In the genomic region with DNA sequence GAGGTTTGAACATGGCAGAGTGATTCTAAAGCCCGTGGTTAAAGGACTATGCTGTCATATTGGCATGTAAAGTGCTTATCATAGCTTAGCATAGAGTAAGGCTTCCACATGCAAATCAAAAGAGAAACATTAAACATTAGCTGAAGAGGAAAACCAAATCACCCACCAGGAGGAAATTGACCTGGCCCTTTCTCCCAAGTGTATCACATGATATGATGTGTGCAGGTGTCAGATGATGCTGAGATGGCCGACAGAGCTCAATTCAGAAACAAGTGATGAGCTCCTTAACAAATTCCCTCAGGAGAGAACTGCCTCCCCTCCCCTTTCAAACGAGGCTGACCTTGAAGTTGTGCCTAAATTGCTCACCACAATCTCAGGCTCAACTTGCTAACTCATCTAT, we compare ENCODE assay signal across 9 cellular contexts.
A peak's percentile ranks its signal among the peaks of the same experiment; 100 is the strongest.
DNase-seq lines count a peak whose midpoint lies in the region; ATAC-seq, FAIRE-seq and TF ChIP-seq lines count a peak whose summit lies in the region.
"Had no signal": no experiment of that assay in that cellular context is flagged by ENCODE, and none has a peak within 500 bp of the region (broad histone marks: within the 10 kb centered on the region; RNA-seq: fewer than 3 reads in every experiment).

No MANE protein-coding gene starts in this region.

- no peak overlapping the region for H3K4ac ChIP-seq in mesenchymal stem cell (ENCODE audit: low read depth in 1 of 2, low read length in 2 of 2)

- no peak overlapping the region for H3K9ac ChIP-seq in Karpas-422 (ENCODE audit: low read length)
- no peak overlapping the region for H3K9ac ChIP-seq in mesenchymal stem cell (ENCODE audit: low read length)

- H3K27me3 ChIP-seq in Karpas-422 (ENCODE audit: low read length) = 0 out of 2 replicates have a peak, but pooled peaks cover 3% of the 10 kb centered on the region
- H3K27me3 ChIP-seq in mesenchymal stem cell (ENCODE audit: control insufficient read depth in 1 of 2, insufficient read depth in 1 of 2, low read length in 2 of 2) = peaks cover 0 to 5% of the 10 kb centered on the region in 2 experiments
- no peaks in the 10 kb centered on the region for H3K27me3 ChIP-seq in hepatocyte
- no peaks in the 10 kb centered on the region for H3K27me3 ChIP-seq in testis

- no peak overlapping the region for H2BK12ac ChIP-seq in mesenchymal stem cell (ENCODE audit: low read length in 2 of 2)

- no peak overlapping the region for H2AK5ac ChIP-seq in mesenchymal stem cell (ENCODE audit: low read length, severe bottlenecking)

- no peak overlapping the region for H2BK5ac ChIP-seq in mesenchymal stem cell (ENCODE audit: low read depth, low read length, poor library complexity, severe bottlenecking)

- H2AFZ ChIP-seq in Karpas-422 (ENCODE audit: low read length) (peak overlapping the region; percentile 78; the same call in 1 of the 2 replicates), mesenchymal stem cell (ENCODE audit: low read depth, low read length) (no peak overlapping the region), hepatocyte (no peak overlapping the region)

- TF ChIP-seq CTCF in hepatocyte (IDR thresholded peaks at IDR 0.05; ENCODE audit: poor library complexity) (no peak), testis (IDR thresholded peaks at IDR 0.05) (no peak)

- no peak for DNase-seq in GM12892 (ENCODE audit: insufficient read length)
- DNase-seq in Karpas-422 = no peak
- no peak for DNase-seq in mesenchymal stem cell
- DNase-seq in hepatocyte (ENCODE audit: low spot score) = no peak
- DNase-seq in testis = no peak
- no peak for DNase-seq in stimulated activated CD4-positive, alpha-beta T cell treated with anti-CD3 and anti-CD28 coated beads, Interleukin-4, amount 100 ng/mL, for 24 hours
- DNase-seq in stimulated activated CD4-positive, alpha-beta T cell treated with anti-CD3 and anti-CD28 coated beads, Interleukin-15, amount 100 ng/mL, for 24 hours = no peak

- H3K4me2 ChIP-seq in Karpas-422 (ENCODE audit: low read depth, low read length, poor library complexity, severe bottlenecking) (peak overlapping the region; percentile 4), mesenchymal stem cell (ENCODE audit: low read length, poor library complexity, severe bottlenecking) (no peak overlapping the region), hepatocyte (no peak overlapping the region)

- peak overlapping the region; percentile 6 for H2BK120ac ChIP-seq in mesenchymal stem cell (ENCODE audit: low read depth, low read length)

- peak; percentile 51 for ATAC-seq in GM21390 (IDR thresholded peaks at IDR 0.05; ENCODE audit: unreplicated experiment)

- no peaks in the 10 kb centered on the region for H3K36me3 ChIP-seq in Karpas-422 (ENCODE audit: insufficient read depth, low read length)
- no peaks in the 10 kb centered on the region for H3K36me3 ChIP-seq in mesenchymal stem cell (ENCODE audit: control insufficient read depth in 1 of 2, insufficient read depth in 2 of 2, low read depth in 1 of 2, low read length in 2 of 2)
- no peaks in the 10 kb centered on the region for H3K36me3 ChIP-seq in hepatocyte (replicated peaks; ENCODE audit: insufficient read depth, low read depth)
- no peaks in the 10 kb centered on the region for H3K36me3 ChIP-seq in testis (ENCODE audit: low read depth, missing control alignments)

- no peak overlapping the region for H3K4me3 ChIP-seq in Karpas-422 (ENCODE audit: low read length)
- H3K4me3 ChIP-seq in mesenchymal stem cell (ENCODE audit: insufficient read depth in 1 of 2, low read depth in 1 of 2, low read length in 2 of 2) = peak overlapping the region in 1 of 2 experiments; percentile 65
- H3K4me3 ChIP-seq in hepatocyte = no peak overlapping the region
- no peak overlapping the region for H3K4me3 ChIP-seq in testis

- intact Hi-C loops in testis (cut with DNase I; ENCODE audit: low total_unique reads) = no loop called here

- H3K23ac ChIP-seq in mesenchymal stem cell (ENCODE audit: low read length in 2 of 2) = no peak overlapping the region

- no peaks in the 10 kb centered on the region for H4K20me1 ChIP-seq in Karpas-422 (ENCODE audit: insufficient read depth, low read depth, low read length)
- H4K20me1 ChIP-seq in hepatocyte (ENCODE audit: insufficient read depth, poor library complexity, severe bottlenecking) = no peaks in the 10 kb centered on the region

- peak; percentile 69; the same call in 1 of the 2 replicates for TF ChIP-seq POLR2A in GM12892 (IDR thresholded peaks at IDR 0.05; ENCODE audit: low read depth, low read length)
- no peak for TF ChIP-seq POLR2A in testis (IDR thresholded peaks at IDR 0.05)

- H3K18ac ChIP-seq in mesenchymal stem cell (ENCODE audit: low read depth in 1 of 2, low read length in 2 of 2) = peak overlapping the region in 1 of 2 experiments; percentile 21

- no peaks in the 10 kb centered on the region for H3K79me1 ChIP-seq in mesenchymal stem cell (replicated peaks; ENCODE audit: low read length, poor library complexity, severe bottlenecking)

- H3K79me2 ChIP-seq in Karpas-422 (ENCODE audit: low read length) (no peaks in the 10 kb centered on the region), hepatocyte (no peaks in the 10 kb centered on the region)

- H3K27ac ChIP-seq in Karpas-422 (ENCODE audit: low read length) (peak overlapping the region; percentile 55; the same call in 1 of the 2 replicates), mesenchymal stem cell (ENCODE audit: low read length, poor library complexity, severe bottlenecking) (no peak overlapping the region), hepatocyte (no peak overlapping the region), testis (peak overlapping the region in 1 of 2 donors; percentile 71)

- H2BK15ac ChIP-seq in mesenchymal stem cell (ENCODE audit: low read depth, poor library complexity, severe bottlenecking) = no peak overlapping the region

- H3K4me1 ChIP-seq in Karpas-422 (ENCODE audit: low read length) (peaks cover 34% of the 10 kb centered on the region), mesenchymal stem cell (ENCODE audit: control insufficient read depth, insufficient read depth, low read depth, low read length) (no peaks in the 10 kb centered on the region), hepatocyte (ENCODE audit: insufficient read depth) (no peaks in the 10 kb centered on the region), testis (peaks cover 8% of the 10 kb centered on the region)

- no peaks in the 10 kb centered on the region for H3K9me2 ChIP-seq in Karpas-422 (replicated peaks; ENCODE audit: insufficient read depth, low read length)
- no peaks in the 10 kb centered on the region for H3K9me2 ChIP-seq in hepatocyte (replicated peaks; ENCODE audit: insufficient read depth)

- FAIRE-seq in GM12892 (lab: Jason Lieb, UNC) = no peak
- FAIRE-seq: bronchial epithelial cell had no signal

- H3K14ac ChIP-seq in mesenchymal stem cell (ENCODE audit: low read length in 2 of 2) = no peak overlapping the region

- H4K8ac ChIP-seq in mesenchymal stem cell (ENCODE audit: low read length) = no peak overlapping the region

- WGBS in mesenchymal stem cell = 62% methylated on average over 3 of the region's 3 CpGs
- 66% methylated on average over 3 of the region's 3 CpGs for WGBS in hepatocyte (ENCODE audit: low lambda C conversion rate, missing lambda C conversion rate)
- 24 to 34% methylated on average over 3 of the region's 3 CpGs for WGBS in testis, 2 donors

- H4K91ac ChIP-seq in mesenchymal stem cell (ENCODE audit: low read length) = no peak overlapping the region

- H3K9me3 ChIP-seq in Karpas-422 (ENCODE audit: low read length) = no peaks in the 10 kb centered on the region; the same call in 1 of the 2 replicates
- no peaks in the 10 kb centered on the region for H3K9me3 ChIP-seq in mesenchymal stem cell (ENCODE audit: control insufficient read depth, low read length)
- H3K9me3 ChIP-seq in hepatocyte (ENCODE audit: low read depth) = no peaks in the 10 kb centered on the region
- no peaks in the 10 kb centered on the region for H3K9me3 ChIP-seq in testis
